ENCODE assay signal across 1 cellular context in the genomic region with DNA sequence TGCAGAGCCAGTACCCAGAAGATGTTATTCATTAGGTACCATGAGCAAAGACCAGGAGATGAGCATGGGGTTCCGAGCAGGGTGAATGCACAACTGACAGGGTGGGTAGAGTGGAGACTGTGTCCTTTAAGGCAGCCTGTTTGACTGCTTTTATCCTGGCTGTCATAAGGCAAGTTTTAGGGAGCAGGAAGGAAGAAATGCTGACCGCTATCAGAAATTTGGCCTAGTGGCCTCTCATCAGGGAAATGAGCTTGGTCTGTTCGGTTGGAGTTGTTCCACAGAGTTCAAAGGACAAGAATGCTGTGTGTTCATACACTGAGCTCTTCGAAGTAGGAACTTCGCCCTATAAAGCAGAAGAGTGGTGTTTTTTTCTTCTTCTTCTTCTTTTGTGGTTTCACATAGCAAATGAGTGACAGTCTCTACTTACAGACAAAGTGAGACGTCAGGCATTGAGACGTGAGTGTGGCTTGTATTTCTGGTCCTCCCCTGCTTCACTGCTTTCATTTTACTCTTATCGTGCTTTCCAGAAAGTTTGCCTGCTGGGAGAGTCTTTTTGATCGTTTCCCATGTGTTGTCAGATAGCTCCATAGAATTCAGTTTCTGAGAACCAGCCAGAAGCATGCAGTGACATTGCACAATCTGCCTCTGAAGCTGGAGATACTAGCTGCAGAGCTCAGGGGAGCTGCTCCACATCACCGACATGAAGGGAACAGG.
TF ChIP-seq lines count a peak whose summit lies in the region.

A gene with protein sequence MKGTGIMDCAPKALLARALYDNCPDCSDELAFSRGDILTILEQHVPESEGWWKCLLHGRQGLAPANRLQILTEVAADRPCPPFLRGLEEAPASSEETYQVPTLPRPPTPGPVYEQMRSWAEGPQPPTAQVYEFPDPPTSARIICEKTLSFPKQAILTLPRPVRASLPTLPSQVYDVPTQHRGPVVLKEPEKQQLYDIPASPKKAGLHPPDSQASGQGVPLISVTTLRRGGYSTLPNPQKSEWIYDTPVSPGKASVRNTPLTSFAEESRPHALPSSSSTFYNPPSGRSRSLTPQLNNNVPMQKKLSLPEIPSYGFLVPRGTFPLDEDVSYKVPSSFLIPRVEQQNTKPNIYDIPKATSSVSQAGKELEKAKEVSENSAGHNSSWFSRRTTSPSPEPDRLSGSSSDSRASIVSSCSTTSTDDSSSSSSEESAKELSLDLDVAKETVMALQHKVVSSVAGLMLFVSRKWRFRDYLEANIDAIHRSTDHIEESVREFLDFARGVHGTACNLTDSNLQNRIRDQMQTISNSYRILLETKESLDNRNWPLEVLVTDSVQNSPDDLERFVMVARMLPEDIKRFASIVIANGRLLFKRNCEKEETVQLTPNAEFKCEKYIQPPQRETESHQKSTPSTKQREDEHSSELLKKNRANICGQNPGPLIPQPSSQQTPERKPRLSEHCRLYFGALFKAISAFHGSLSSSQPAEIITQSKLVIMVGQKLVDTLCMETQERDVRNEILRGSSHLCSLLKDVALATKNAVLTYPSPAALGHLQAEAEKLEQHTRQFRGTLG (plus strand): TSS at position 502 of the 714 bp plus-strand sequence. CDS start 199 bp downstream, at position 701.

TF ChIP-seq in K562, 482 proteins besides CTCF, POLR2A, EP300 and RAD21 (continued from another document and continues in another):
- TF ChIP-seq, protein P1, sequence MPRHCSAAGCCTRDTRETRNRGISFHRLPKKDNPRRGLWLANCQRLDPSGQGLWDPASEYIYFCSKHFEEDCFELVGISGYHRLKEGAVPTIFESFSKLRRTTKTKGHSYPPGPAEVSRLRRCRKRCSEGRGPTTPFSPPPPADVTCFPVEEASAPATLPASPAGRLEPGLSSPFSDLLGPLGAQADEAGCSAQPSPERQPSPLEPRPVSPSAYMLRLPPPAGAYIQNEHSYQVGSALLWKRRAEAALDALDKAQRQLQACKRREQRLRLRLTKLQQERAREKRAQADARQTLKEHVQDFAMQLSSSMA (CRISPR knock-in tag; IDR thresholded peaks at IDR 0.05), result no peak
- TF ChIP-seq NUFIP1 (IDR thresholded peaks at IDR 0.05; ENCODE audit: partially characterized antibody) (no peak), ZNF707 (CRISPR knock-in tag; conservative IDR thresholded peaks at IDR 0.05) (no peak), SIN3B (IDR thresholded peaks at IDR 0.05; ENCODE audit: low read depth) (no peak), FOXJ3 (CRISPR knock-in tag; IDR thresholded peaks at IDR 0.05) (no peak), BDP1 (IDR thresholded peaks at IDR 0.05; ENCODE audit: insufficient read depth, insufficient read length) (no peak), TAL1 (IDR thresholded peaks at IDR 0.05) (peak; percentile 98), SREBF2 (CRISPR knock-in tag; IDR thresholded peaks at IDR 0.05) (no peak), NR4A1 (CRISPR knock-in tag; IDR thresholded peaks at IDR 0.05) (no peak), NR4A1 (tag; IDR thresholded peaks at IDR 0.05) (peak; percentile 73), YBX1 (IDR thresholded peaks at IDR 0.05) (no peak), PHF21A (IDR thresholded peaks at IDR 0.05; ENCODE audit: borderline replicate concordance, low read depth) (peak; percentile 32; the same call in 1 of the 2 replicates), KHSRP (IDR thresholded peaks at IDR 0.05) (peak; percentile 55; the same call in 1 of the 2 replicates), GABPA (tag; conservative IDR thresholded peaks at IDR 0.05; ENCODE audit: low read depth) (peak; percentile 51; the same call in 1 of the 2 replicates), ZNF134 (CRISPR knock-in tag; conservative IDR thresholded peaks at IDR 0.05) (0 out of 2 replicates have a peak, but pooled peaks have one; percentile 6), STAT5B (CRISPR knock-in tag; IDR thresholded peaks at IDR 0.05) (no peak), EWSR1 (IDR thresholded peaks at IDR 0.05; ENCODE audit: borderline replicate concordance, low read depth, partially characterized antibody) (no peak), SMAD2 (IDR thresholded peaks at IDR 0.05; ENCODE audit: low read depth, low read length) (no peak), TEAD4 (IDR thresholded peaks at IDR 0.05; ENCODE audit: low read length) (peak; percentile 99), TEAD4 (CRISPR knock-in tag; IDR thresholded peaks at IDR 0.05; ENCODE audit: borderline replicate concordance) (no peak), PML (IDR thresholded peaks at IDR 0.05; ENCODE audit: low read length) (peak; percentile 98), IRF2 (CRISPR knock-in tag; IDR thresholded peaks at IDR 0.05) (no peak), SIRT6 (IDR thresholded peaks at IDR 0.05; ENCODE audit: low read depth, low read length) (no peak), BHLHE40 (IDR thresholded peaks at IDR 0.05; ENCODE audit: low read length) (peak; percentile 86), DACH1 (IDR thresholded peaks at IDR 0.05; ENCODE audit: partially characterized antibody) (peak; percentile 91), EZH2 (IDR thresholded peaks at IDR 0.05; ENCODE audit: borderline replicate concordance, low read depth, low read length) (no peak), EP400 (IDR thresholded peaks at IDR 0.05) (peak; percentile 88), TRIM24 (IDR thresholded peaks at IDR 0.05) (peak; percentile 96 to 97), KLF6 (CRISPR knock-in tag; IDR thresholded peaks at IDR 0.05; ENCODE audit: borderline replicate concordance) (no peak), POU5F1 (IDR thresholded peaks at IDR 0.05; ENCODE audit: borderline replicate concordance, low read depth, low read length, partially characterized antibody) (peak; percentile 8), L3MBTL2 (IDR thresholded peaks at IDR 0.05) (0 out of 2 replicates have a peak, but pooled peaks have one; percentile 61), MEIS2 (IDR thresholded peaks at IDR 0.05; ENCODE audit: partially characterized antibody) (peak; percentile 93), KLF13 (tag; IDR thresholded peaks at IDR 0.05; ENCODE audit: borderline replicate concordance, low read depth) (no peak), KDM4B (IDR thresholded peaks at IDR 0.05; ENCODE audit: borderline replicate concordance in 2 of 2, low read depth in 1 of 2) (no peak), DMBX1 (CRISPR knock-in tag; IDR thresholded peaks at IDR 0.05; ENCODE audit: borderline replicate concordance) (peak; percentile 91), SIX5 (IDR thresholded peaks at IDR 0.05; ENCODE audit: borderline replicate concordance in 1 of 2, insufficient read depth in 1 of 2, low read depth in 1 of 2, low read length in 2 of 2) (no peak), TBP (optimal IDR thresholded peaks at IDR 0.05; ENCODE audit: low read depth, low read length) (peak; percentile 97), ZNF79 (CRISPR knock-in tag; IDR thresholded peaks at IDR 0.05; ENCODE audit: low read depth) (no peak), ZNF644 (tag; IDR thresholded peaks at IDR 0.05; ENCODE audit: low read depth) (0 out of 2 replicates have a peak, but pooled peaks have one; percentile 66), ZBTB1 (CRISPR knock-in tag; IDR thresholded peaks at IDR 0.05; ENCODE audit: borderline replicate concordance, low read depth) (no peak), PCBP1 (IDR thresholded peaks at IDR 0.05; ENCODE audit: low read depth, low read length, poor library complexity, severe bottlenecking) (no peak), FOXA3 (CRISPR knock-in tag; conservative IDR thresholded peaks at IDR 0.05 in 1 of 2, IDR thresholded peaks at IDR 0.05 in 1 of 2) (no peak; a peak in 1 of 4 replicates), ZKSCAN3 (CRISPR knock-in tag; IDR thresholded peaks at IDR 0.05) (no peak)
- TF ChIP-seq, protein P2, sequence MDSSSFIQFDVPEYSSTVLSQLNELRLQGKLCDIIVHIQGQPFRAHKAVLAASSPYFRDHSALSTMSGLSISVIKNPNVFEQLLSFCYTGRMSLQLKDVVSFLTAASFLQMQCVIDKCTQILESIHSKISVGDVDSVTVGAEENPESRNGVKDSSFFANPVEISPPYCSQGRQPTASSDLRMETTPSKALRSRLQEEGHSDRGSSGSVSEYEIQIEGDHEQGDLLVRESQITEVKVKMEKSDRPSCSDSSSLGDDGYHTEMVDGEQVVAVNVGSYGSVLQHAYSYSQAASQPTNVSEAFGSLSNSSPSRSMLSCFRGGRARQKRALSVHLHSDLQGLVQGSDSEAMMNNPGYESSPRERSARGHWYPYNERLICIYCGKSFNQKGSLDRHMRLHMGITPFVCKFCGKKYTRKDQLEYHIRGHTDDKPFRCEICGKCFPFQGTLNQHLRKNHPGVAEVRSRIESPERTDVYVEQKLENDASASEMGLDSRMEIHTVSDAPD (CRISPR knock-in tag; IDR thresholded peaks at IDR 0.05), result no peak
- TF ChIP-seq, protein P3, sequence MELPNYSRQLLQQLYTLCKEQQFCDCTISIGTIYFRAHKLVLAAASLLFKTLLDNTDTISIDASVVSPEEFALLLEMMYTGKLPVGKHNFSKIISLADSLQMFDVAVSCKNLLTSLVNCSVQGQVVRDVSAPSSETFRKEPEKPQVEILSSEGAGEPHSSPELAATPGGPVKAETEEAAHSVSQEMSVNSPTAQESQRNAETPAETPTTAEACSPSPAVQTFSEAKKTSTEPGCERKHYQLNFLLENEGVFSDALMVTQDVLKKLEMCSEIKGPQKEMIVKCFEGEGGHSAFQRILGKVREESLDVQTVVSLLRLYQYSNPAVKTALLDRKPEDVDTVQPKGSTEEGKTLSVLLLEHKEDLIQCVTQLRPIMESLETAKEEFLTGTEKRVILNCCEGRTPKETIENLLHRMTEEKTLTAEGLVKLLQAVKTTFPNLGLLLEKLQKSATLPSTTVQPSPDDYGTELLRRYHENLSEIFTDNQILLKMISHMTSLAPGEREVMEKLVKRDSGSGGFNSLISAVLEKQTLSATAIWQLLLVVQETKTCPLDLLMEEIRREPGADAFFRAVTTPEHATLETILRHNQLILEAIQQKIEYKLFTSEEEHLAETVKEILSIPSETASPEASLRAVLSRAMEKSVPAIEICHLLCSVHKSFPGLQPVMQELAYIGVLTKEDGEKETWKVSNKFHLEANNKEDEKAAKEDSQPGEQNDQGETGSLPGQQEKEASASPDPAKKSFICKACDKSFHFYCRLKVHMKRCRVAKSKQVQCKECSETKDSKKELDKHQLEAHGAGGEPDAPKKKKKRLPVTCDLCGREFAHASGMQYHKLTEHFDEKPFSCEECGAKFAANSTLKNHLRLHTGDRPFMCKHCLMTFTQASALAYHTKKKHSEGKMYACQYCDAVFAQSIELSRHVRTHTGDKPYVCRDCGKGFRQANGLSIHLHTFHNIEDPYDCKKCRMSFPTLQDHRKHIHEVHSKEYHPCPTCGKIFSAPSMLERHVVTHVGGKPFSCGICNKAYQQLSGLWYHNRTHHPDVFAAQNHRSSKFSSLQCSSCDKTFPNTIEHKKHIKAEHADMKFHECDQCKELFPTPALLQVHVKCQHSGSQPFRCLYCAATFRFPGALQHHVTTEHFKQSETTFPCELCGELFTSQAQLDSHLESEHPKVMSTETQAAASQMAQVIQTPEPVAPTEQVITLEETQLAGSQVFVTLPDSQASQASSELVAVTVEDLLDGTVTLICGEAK (IDR thresholded peaks at IDR 0.05), result peak; percentile 56; the same call in 1 of the 2 replicates
- TF ChIP-seq, protein P3 (CRISPR knock-in tag; IDR thresholded peaks at IDR 0.05), result no peak
- TF ChIP-seq, protein P4, sequence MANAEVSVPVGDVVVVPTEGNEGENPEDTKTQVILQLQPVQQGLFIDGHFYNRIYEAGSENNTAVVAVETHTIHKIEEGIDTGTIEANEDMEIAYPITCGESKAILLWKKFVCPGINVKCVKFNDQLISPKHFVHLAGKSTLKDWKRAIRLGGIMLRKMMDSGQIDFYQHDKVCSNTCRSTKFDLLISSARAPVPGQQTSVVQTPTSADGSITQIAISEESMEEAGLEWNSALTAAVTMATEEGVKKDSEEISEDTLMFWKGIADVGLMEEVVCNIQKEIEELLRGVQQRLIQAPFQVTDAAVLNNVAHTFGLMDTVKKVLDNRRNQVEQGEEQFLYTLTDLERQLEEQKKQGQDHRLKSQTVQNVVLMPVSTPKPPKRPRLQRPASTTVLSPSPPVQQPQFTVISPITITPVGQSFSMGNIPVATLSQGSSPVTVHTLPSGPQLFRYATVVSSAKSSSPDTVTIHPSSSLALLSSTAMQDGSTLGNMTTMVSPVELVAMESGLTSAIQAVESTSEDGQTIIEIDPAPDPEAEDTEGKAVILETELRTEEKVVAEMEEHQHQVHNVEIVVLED (CRISPR knock-in tag; IDR thresholded peaks at IDR 0.05), result no peak
- TF ChIP-seq, protein P5, sequence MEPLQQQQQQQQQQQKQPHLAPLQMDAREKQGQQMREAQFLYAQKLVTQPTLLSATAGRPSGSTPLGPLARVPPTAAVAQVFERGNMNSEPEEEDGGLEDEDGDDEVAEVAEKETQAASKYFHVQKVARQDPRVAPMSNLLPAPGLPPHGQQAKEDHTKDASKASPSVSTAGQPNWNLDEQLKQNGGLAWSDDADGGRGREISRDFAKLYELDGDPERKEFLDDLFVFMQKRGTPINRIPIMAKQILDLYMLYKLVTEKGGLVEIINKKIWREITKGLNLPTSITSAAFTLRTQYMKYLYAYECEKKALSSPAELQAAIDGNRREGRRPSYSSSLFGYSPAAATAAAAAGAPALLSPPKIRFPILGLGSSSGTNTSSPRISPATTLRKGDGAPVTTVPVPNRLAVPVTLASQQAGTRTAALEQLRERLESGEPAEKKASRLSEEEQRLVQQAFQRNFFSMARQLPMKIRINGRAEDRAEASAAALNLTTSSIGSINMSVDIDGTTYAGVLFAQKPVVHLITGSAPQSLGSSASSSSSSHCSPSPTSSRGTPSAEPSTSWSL (CRISPR knock-in tag; IDR thresholded peaks at IDR 0.05; ENCODE audit: borderline replicate concordance), result no peak
